Comparison of ENCODE assay signal across 1 cellular context in genomic region chr1:202861420-202862121, GRCh38.
TF ChIP-seq lines count a peak whose summit lies in the region.

No MANE protein-coding gene starts in this region.

TF ChIP-seq in K562, 482 proteins besides CTCF, POLR2A, EP300 and RAD21 (continued from another document and continues in another):
- no peak for TF ChIP-seq HNRNPH1 (optimal IDR thresholded peaks at IDR 0.05; ENCODE audit: low read depth, low read length)
- peak; percentile 46 for TF ChIP-seq L3MBTL2 (IDR thresholded peaks at IDR 0.05)
- no peak for TF ChIP-seq ARID1B (IDR thresholded peaks at IDR 0.05)
- TF ChIP-seq ETV6 (IDR thresholded peaks at IDR 0.05; ENCODE audit: borderline replicate concordance in 1 of 2, low read depth in 2 of 2, low read length in 1 of 2), result no peak
- TF ChIP-seq ETV6 (CRISPR knock-in tag; IDR thresholded peaks at IDR 0.05; ENCODE audit: borderline replicate concordance), result no peak
- no peak for TF ChIP-seq CHD7 (IDR thresholded peaks at IDR 0.05; ENCODE audit: low read depth, low read length)
- no peak for TF ChIP-seq NR2C2 (CRISPR knock-in tag; IDR thresholded peaks at IDR 0.05)
- no peak for TF ChIP-seq NR2C2 (tag; IDR thresholded peaks at IDR 0.05)
- no peak for TF ChIP-seq RBM22 (IDR thresholded peaks at IDR 0.05; ENCODE audit: low read depth, low read length, poor library complexity, severe bottlenecking)
- TF ChIP-seq DPF2 (IDR thresholded peaks at IDR 0.05), result no peak
- TF ChIP-seq PATZ1 (CRISPR knock-in tag; IDR thresholded peaks at IDR 0.05; ENCODE audit: borderline replicate concordance), result no peak
- no peak for TF ChIP-seq ZNF644 (tag; IDR thresholded peaks at IDR 0.05; ENCODE audit: low read depth)
- 0 out of 2 replicates have a peak, but pooled peaks have one; percentile 55 for TF ChIP-seq MTA3 (IDR thresholded peaks at IDR 0.05; ENCODE audit: borderline replicate concordance)
- no peak for TF ChIP-seq NELFE (IDR thresholded peaks at IDR 0.05; ENCODE audit: insufficient read depth, insufficient read length)
- TF ChIP-seq ATF2 (CRISPR knock-in tag; IDR thresholded peaks at IDR 0.05), result no peak
- TF ChIP-seq ZBTB7A (IDR thresholded peaks at IDR 0.05; ENCODE audit: borderline replicate concordance, control insufficient read depth, low read depth, low read length), result no peak
- TF ChIP-seq ZNF282 (CRISPR knock-in tag; IDR thresholded peaks at IDR 0.05), result no peak
- no peak for TF ChIP-seq ZNF354B (CRISPR knock-in tag; IDR thresholded peaks at IDR 0.05)
- TF ChIP-seq ZNF398 (CRISPR knock-in tag; IDR thresholded peaks at IDR 0.05), result no peak
- TF ChIP-seq WHSC1 (IDR thresholded peaks at IDR 0.05; ENCODE audit: low read length), result no peak
- no peak for TF ChIP-seq RREB1 (CRISPR knock-in tag; IDR thresholded peaks at IDR 0.05)
- no peak for TF ChIP-seq ETV1 (tag; conservative IDR thresholded peaks at IDR 0.05; ENCODE audit: low read depth)
- TF ChIP-seq MTF1 (CRISPR knock-in tag; IDR thresholded peaks at IDR 0.05; ENCODE audit: borderline replicate concordance), result no peak
- TF ChIP-seq ZNF140 (CRISPR knock-in tag; IDR thresholded peaks at IDR 0.05), result no peak
- no peak for TF ChIP-seq TRIM25 (IDR thresholded peaks at IDR 0.05; ENCODE audit: borderline replicate concordance)
- no peak for TF ChIP-seq ZNF277 (CRISPR knock-in tag; IDR thresholded peaks at IDR 0.05; ENCODE audit: borderline replicate concordance)
